In genomic region chr1:33295450-33296081, GRCh38 we compare ENCODE assay signal across 9 cellular contexts. TPM values are rescaled to one million over a fixed set of nuclear protein-coding genes. Genes with fewer than 3 reads are reported as not detected.
DNase-seq lines count a peak whose midpoint lies in the region; ATAC-seq and TF ChIP-seq lines count a peak whose summit lies in the region.
"Had no signal": no experiment of that assay in that cellular context is flagged by ENCODE, and none has a peak within 500 bp of the region (broad histone marks: within the 10 kb centered on the region; RNA-seq: fewer than 3 reads in every experiment).

No MANE protein-coding gene starts in this region.

- POLR2A ChIA-PET in activated CD4-positive, alpha-beta T cell treated with anti-CD3 and anti-CD28 coated beads for 36 hours (lab: Charles Lee), result interaction anchor here (0.6 kb wide), 2 partner anchors 24 to 186 kb away, joined by 3 to 4 read pairs; no protein-coding TSS in a partner anchor

- CTCF ChIA-PET in activated CD4-positive, alpha-beta T cell treated with anti-CD3 and anti-CD28 coated beads for 36 hours (lab: Charles Lee), result interaction anchor here (0.6 to 4.3 kb wide), 49 partner anchors 8 to 317 kb away, joined by 3 to 56 read pairs (median 4); partner anchors contain the start of genes A3GALT2 and ZSCAN20

- ATAC-seq in HG02981 (IDR thresholded peaks at IDR 0.05; ENCODE audit: unreplicated experiment), result peak; percentile 75
- ATAC-seq in activated CD4-positive, alpha-beta T cell treated with anti-CD3 and anti-CD28 coated beads for 36 hours, result peak; percentile 93
- peak; percentile 93 for ATAC-seq in left lung
- ATAC-seq in HG03175 (IDR thresholded peaks at IDR 0.05; ENCODE audit: unreplicated experiment), result no peak

- H3K27me3 Mint-ChIP-seq in activated CD4-positive, alpha-beta T cell treated with anti-CD3 and anti-CD28 coated beads for 36 hours, result no peaks in the 10 kb centered on the region

- no peaks in the 10 kb centered on the region for H3K27me3 ChIP-seq in left lung

- peaks cover 2% of the 10 kb centered on the region for H3K4me1 Mint-ChIP-seq in activated CD4-positive, alpha-beta T cell treated with anti-CD3 and anti-CD28 coated beads for 36 hours

- no peaks in the 10 kb centered on the region for H3K9me3 ChIP-seq in left lung

- peaks cover 0 to 33% of the 10 kb centered on the region in 2 donors for H3K36me3 ChIP-seq in left lung

- peak overlapping the region in 1 of 2 donors; percentile 33 for H3K27ac ChIP-seq in left lung

- peak; percentile 94 to 100 for TF ChIP-seq CTCF in left lung (IDR thresholded peaks at IDR 0.05)

- peaks cover 3 to 26% of the 10 kb centered on the region in 2 donors for H3K4me1 ChIP-seq in left lung

- no peak overlapping the region for H3K4me3 Mint-ChIP-seq in activated CD4-positive, alpha-beta T cell treated with anti-CD3 and anti-CD28 coated beads for 36 hours

- DNase-seq in GM04504 (ENCODE audit: low read depth) (peak; percentile 58), NCI-H345 (lab: John Stamatoyannopoulos, UW) (peak; percentile 72), cerebellum (ENCODE audit: low spot score) (peak; percentile 84), left lung (peak; percentile 83 to 97)
- peak; percentile 93 for DNase-seq in activated CD4-positive, alpha-beta T cell treated with anti-CD3 and anti-CD28 coated beads for 36 hours
- DNase-seq in stimulated activated CD4-positive, alpha-beta T cell treated with anti-CD3 and anti-CD28 coated beads, Interleukin-4, amount 100 ng/mL, for 48 hours (ENCODE audit: low read depth in 2 of 2), result peak; percentile 77 to 85

- no peak overlapping the region for H3K27ac Mint-ChIP-seq in activated CD4-positive, alpha-beta T cell treated with anti-CD3 and anti-CD28 coated beads for 36 hours

- no peaks in the 10 kb centered on the region for H3K9me3 Mint-ChIP-seq in activated CD4-positive, alpha-beta T cell treated with anti-CD3 and anti-CD28 coated beads for 36 hours (ENCODE audit: low read depth)

- H3K4me3 ChIP-seq in left lung, result no peak overlapping the region

- H3K36me3 Mint-ChIP-seq in activated CD4-positive, alpha-beta T cell treated with anti-CD3 and anti-CD28 coated beads for 36 hours (ENCODE audit: low read depth), result peaks cover 4% of the 10 kb centered on the region

- intact Hi-C loops in activated CD4-positive, alpha-beta T cell treated with anti-CD3 and anti-CD28 coated beads for 36 hours (cut with DNase I, micrococcal nuclease), result loop anchor here (1.0 to 2.0 kb wide), 3 partner anchors 72 to 317 kb away; no protein-coding TSS in a partner anchor
- intact Hi-C loops in left lung (cut with DNase I), result loop anchor here in 1 of 2 donors (5.0 kb wide), 2 partner anchors 72 to 172 kb away; no protein-coding TSS in a partner anchor

RNA-seq across cellular contexts. Expression of gene A3GALT2, which starts 25.3 kb away (rescaled TPM):
- not detected for total RNA-seq in activated CD4-positive, alpha-beta T cell treated with anti-CD3 and anti-CD28 coated beads for 36 hours
- not detected for total RNA-seq in cerebellum
- not detected for total RNA-seq in left lung
- total RNA-seq: mononuclear cell had no signal

RNA-seq across cellular contexts. Expression of gene ZNF362, which starts 39.3 kb away (rescaled TPM):
- 10 to 100 TPM; 10.2 to 11.7 TPM for total RNA-seq in activated CD4-positive, alpha-beta T cell treated with anti-CD3 and anti-CD28 coated beads for 36 hours
- total RNA-seq in cerebellum (12.5 TPM), left lung (10 to 100 TPM; 25.9 to 32.3 TPM)
